1 cellular context compared by ENCODE assay signal in genomic region chr6:116017546-116018276, GRCh38.
TF ChIP-seq lines count a peak whose summit lies in the region.

No MANE protein-coding gene starts in this region.

TF ChIP-seq in IMR-90, 13 proteins besides CTCF, POLR2A, EP300 and RAD21 (continued from another document):
- no peak for TF ChIP-seq CEBPB (IDR thresholded peaks at IDR 0.05; ENCODE audit: low read depth, low read length)
- no peak for TF ChIP-seq RCOR1 (IDR thresholded peaks at IDR 0.05; ENCODE audit: insufficient replicate concordance, low read length)
- TF ChIP-seq SMC3 (IDR thresholded peaks at IDR 0.05; ENCODE audit: low read depth, low read length): no peak
- TF ChIP-seq FOS (IDR thresholded peaks at IDR 0.05; ENCODE audit: low read depth, low read length): no peak
- no peak for TF ChIP-seq BHLHE40 (IDR thresholded peaks at IDR 0.05; ENCODE audit: low read depth, low read length)
- TF ChIP-seq MAZ (IDR thresholded peaks at IDR 0.05; ENCODE audit: borderline replicate concordance, low read depth, low read length): no peak
- TF ChIP-seq NFE2L2 (IDR thresholded peaks at IDR 0.05; ENCODE audit: low read depth, low read length): no peak
- TF ChIP-seq, protein P1, sequence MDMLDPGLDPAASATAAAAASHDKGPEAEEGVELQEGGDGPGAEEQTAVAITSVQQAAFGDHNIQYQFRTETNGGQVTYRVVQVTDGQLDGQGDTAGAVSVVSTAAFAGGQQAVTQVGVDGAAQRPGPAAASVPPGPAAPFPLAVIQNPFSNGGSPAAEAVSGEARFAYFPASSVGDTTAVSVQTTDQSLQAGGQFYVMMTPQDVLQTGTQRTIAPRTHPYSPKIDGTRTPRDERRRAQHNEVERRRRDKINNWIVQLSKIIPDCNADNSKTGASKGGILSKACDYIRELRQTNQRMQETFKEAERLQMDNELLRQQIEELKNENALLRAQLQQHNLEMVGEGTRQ (IDR thresholded peaks at IDR 0.05; ENCODE audit: low read depth, low read length): no peak
- TF ChIP-seq RFX5 (IDR thresholded peaks at IDR 0.05; ENCODE audit: low read depth, low read length): no peak
